ENCODE assay signal across 16 cellular contexts in the genomic region with DNA sequence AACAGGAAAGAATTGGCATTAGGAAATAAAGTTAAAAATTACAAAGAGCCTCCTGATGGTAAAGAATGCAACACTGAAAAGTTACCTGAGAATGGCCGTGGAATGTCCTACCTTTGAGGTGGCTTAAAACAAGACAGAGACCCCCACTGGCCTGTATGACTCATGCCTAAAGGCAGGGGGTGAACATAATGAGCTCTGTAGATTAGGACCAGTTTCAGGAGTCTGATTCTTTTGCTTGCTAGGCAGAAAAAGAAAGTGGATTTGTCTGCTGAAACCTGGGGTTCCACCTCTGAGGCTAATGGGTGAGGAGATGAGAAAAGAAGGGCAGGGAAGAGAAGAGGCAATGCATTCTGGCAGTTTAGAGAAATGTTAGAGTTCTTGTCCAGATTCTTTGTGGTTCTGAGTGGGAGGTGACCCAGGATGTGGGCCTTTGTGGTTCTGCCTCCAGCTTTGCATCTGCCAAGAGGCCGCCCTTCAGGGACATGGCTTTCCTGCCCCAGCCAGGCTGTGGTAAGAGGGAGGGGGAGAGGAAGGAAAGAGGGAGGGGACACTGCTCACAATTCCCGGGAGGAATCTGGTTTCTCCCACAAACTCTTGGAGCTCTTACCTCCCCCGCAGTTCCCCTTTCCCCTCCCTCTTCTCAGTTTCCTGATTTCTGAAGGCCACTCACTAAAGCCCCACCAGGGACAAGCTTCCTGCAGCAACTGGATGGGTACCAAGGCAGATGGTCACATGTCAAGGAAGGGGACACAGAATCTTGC.
A peak's percentile ranks its signal among the peaks of the same experiment; 100 is the strongest.
DNase-seq lines count a peak whose midpoint lies in the region; ATAC-seq and TF ChIP-seq lines count a peak whose summit lies in the region.
"Had no signal": no experiment of that assay in that cellular context is flagged by ENCODE, and none has a peak within 500 bp of the region (broad histone marks: within the 10 kb centered on the region; RNA-seq: fewer than 3 reads in every experiment).

No MANE protein-coding gene starts in this region.

- H3K9me3 ChIP-seq in parathyroid adenoma (ENCODE audit: control insufficient read depth, low read length) (no peaks in the 10 kb centered on the region), PC-9 (ENCODE audit: insufficient read depth, low read depth) (no peaks in the 10 kb centered on the region)
- H3K9me3 ChIP-seq: BE2C had no signal

- no peaks in the 10 kb centered on the region for H3K9me2 ChIP-seq in PC-9 (ENCODE audit: insufficient read depth)

- POLR2A ChIA-PET in PC-9 (lab: Charles Lee; ENCODE audit: unreplicated experiment): no interaction called here

- H3K36me3 ChIP-seq in parathyroid adenoma (ENCODE audit: control insufficient read depth, insufficient read depth, low read length) (no peaks in the 10 kb centered on the region), PC-9 (ENCODE audit: low read depth) (no peaks in the 10 kb centered on the region)
- H3K36me3 ChIP-seq: BE2C had no signal

- H3K4me2 ChIP-seq in parathyroid adenoma (ENCODE audit: low read length) (no peak overlapping the region), PC-9 (no peak overlapping the region)

- CTCF ChIA-PET in PC-9 (lab: Charles Lee): no interaction called here

- no peaks in the 10 kb centered on the region for H3K27me3 ChIP-seq in parathyroid adenoma (ENCODE audit: control insufficient read depth, insufficient read depth, low read length)
- H3K27me3 ChIP-seq in PC-9 (ENCODE audit: insufficient read depth, low read depth): no peaks in the 10 kb centered on the region
- H3K27me3 ChIP-seq: BE2C had no signal

- H3F3A ChIP-seq in PC-9 (ENCODE audit: insufficient read depth, low read depth): no peaks in the 10 kb centered on the region

- H3K4me3 ChIP-seq in fibroblast of pulmonary artery (replicated peaks; ENCODE audit: low read depth, low read length): no peak overlapping the region
- no peak overlapping the region for H3K4me3 ChIP-seq in parathyroid adenoma (ENCODE audit: low read depth, low read length)
- H3K4me3 ChIP-seq in PC-9: no peak overlapping the region

- DNase-seq in EH (ENCODE audit: low read depth) (peak; percentile 62), SW480 (ENCODE audit: low spot score) (peak; percentile 78), fibroblast of pulmonary artery (ENCODE audit: low read depth) (peak; percentile 82), T1000 (lab: John Stamatoyannopoulos, UW) (no peak), PC-9 (no peak), NCI-H774 (lab: John Stamatoyannopoulos, UW) (no peak)
- DNase-seq: activated T-cell treated with anti-CD3 and anti-CD28 coated beads for 4 hours; anterior cingulate cortex; BE2C; natural killer cell; NCI-H146; SIG-M5; stimulated activated CD4-positive, alpha-beta T cell treated with anti-CD3 and anti-CD28 coated beads, Interleukin-15, amount 100 ng/mL, for 24 hours had no signal

- H3K79me2 ChIP-seq in parathyroid adenoma (no peaks in the 10 kb centered on the region), PC-9 (ENCODE audit: low read depth) (no peaks in the 10 kb centered on the region)

- H2AFZ ChIP-seq in parathyroid adenoma: peak overlapping the region; percentile 60
- H2AFZ ChIP-seq in PC-9: no peak overlapping the region

- intact Hi-C loops in PC-9 (cut with micrococcal nuclease; ENCODE audit: unreplicated experiment): no loop called here

- H3K4me1 ChIP-seq in parathyroid adenoma (peaks cover 49% of the 10 kb centered on the region), PC-9 (replicated peaks; ENCODE audit: insufficient read depth) (no peaks in the 10 kb centered on the region)
- H3K4me1 ChIP-seq: BE2C had no signal

- BruUV-seq in PC-9 (replicated peaks; lab: Mats Ljungman, UMichigan): no TSS peak

- no peak for TF ChIP-seq CTCF in fibroblast of pulmonary artery (IDR thresholded peaks at IDR 0.05; ENCODE audit: low read length, missing control alignments)
- no peak for TF ChIP-seq CTCF in parathyroid adenoma (IDR thresholded peaks at IDR 0.05)
- no peak for TF ChIP-seq CTCF in PC-9 (conservative IDR thresholded peaks at IDR 0.05)

- H4K20me1 ChIP-seq in PC-9 (ENCODE audit: insufficient read depth): no peaks in the 10 kb centered on the region

- H3K27ac ChIP-seq in parathyroid adenoma (peak overlapping the region; percentile 99), PC-9 (no peak overlapping the region)
- H3K27ac ChIP-seq: VCaP had no signal

- no peak overlapping the region for H3K9ac ChIP-seq in parathyroid adenoma

- ATAC-seq in GM21515 (IDR thresholded peaks at IDR 0.05; ENCODE audit: unreplicated experiment): no peak
- ATAC-seq: natural killer cell had no signal

Comparison
In these comparisons a context has a peak if more than half of its experiments do, and no peak if none do; other contexts are left out.
1. DNase-seq: peak in EH (single experiment), SW480 (single experiment) and fibroblast of pulmonary artery (single experiment); none in T1000 (single experiment), PC-9 (0 of 2) and NCI-H774 (single experiment).